Comparison of ENCODE assay signal across 9 cellular contexts in genomic region chr1:226526801-226527595, GRCh38. TPM values are rescaled to one million over a fixed set of nuclear protein-coding genes. Genes with fewer than 3 reads are reported as not detected.
A peak's percentile ranks its signal among the peaks of the same experiment; 100 is the strongest.
DNase-seq lines count a peak whose midpoint lies in the region; ATAC-seq and TF ChIP-seq lines count a peak whose summit lies in the region.
"Had no signal": no experiment of that assay in that cellular context is flagged by ENCODE, and none has a peak within 500 bp of the region (broad histone marks: within the 10 kb centered on the region; RNA-seq: fewer than 3 reads in every experiment).

No MANE protein-coding gene starts in this region.

- TF ChIP-seq POLR2A in transverse colon (IDR thresholded peaks at IDR 0.05), result no peak

- H3K27me3 Mint-ChIP-seq in T-helper 17 cell, result peaks cover 55% of the 10 kb centered on the region
- peaks cover 38% of the 10 kb centered on the region for H3K27me3 Mint-ChIP-seq in activated naive CD4-positive, alpha-beta T cell treated with anti-CD3 and anti-CD28 coated beads, Interleukin-2, amount 10 ng/mL, durations not matched to agents 7 days and 5 days

- H3K36me3 Mint-ChIP-seq in T-helper 17 cell (ENCODE audit: low read depth), result peaks cover 6% of the 10 kb centered on the region
- no peaks in the 10 kb centered on the region for H3K36me3 Mint-ChIP-seq in activated naive CD4-positive, alpha-beta T cell treated with anti-CD3 and anti-CD28 coated beads, Interleukin-2, amount 50 U/mL, for 72 hours
- H3K36me3 Mint-ChIP-seq in activated naive CD4-positive, alpha-beta T cell treated with anti-CD3 and anti-CD28 coated beads, Interleukin-2, amount 10 ng/mL, durations not matched to agents 7 days and 5 days, result no peaks in the 10 kb centered on the region

- POLR2A ChIA-PET in HEK293T (lab: Yijun Ruan, JAX), result interaction anchor here (1.0 kb wide), 1 partner anchor 119 kb away, joined by 4 read pairs; the partner anchor contains the start of gene PARP1

- 79% methylated on average over 21 of the region's 21 CpGs; no CpG with 5 or more reads in 1 of the 2 donors for WGBS in transverse colon (ENCODE audit: low coverage in 1 of 2), 2 donors

- in situ Hi-C loops in transverse colon (cut with MboI; ENCODE audit: low pct_ligation_motif_present in 1 of 4, low pct_unique_long_range_greater_than_20kb in 1 of 4, low sequenced_read_pairs in 3 of 4), result no loop called here

- H3K4me1 Mint-ChIP-seq in T-helper 17 cell, result peaks cover 3% of the 10 kb centered on the region
- no peaks in the 10 kb centered on the region for H3K4me1 Mint-ChIP-seq in activated naive CD4-positive, alpha-beta T cell treated with anti-CD3 and anti-CD28 coated beads, Interleukin-2, amount 10 ng/mL, durations not matched to agents 7 days and 5 days
- H3K4me1 Mint-ChIP-seq: activated CD4-positive, alpha-beta memory T cell treated with anti-CD3 and anti-CD28 coated beads, Interleukin-2, amount 10 ng/mL, durations not matched to agents 7 days and 5 days had no signal

- peaks cover 0 to 4% of the 10 kb centered on the region in 2 donors for H3K9me3 Mint-ChIP-seq in activated naive CD4-positive, alpha-beta T cell treated with anti-CD3 and anti-CD28 coated beads, Interleukin-2, amount 50 U/mL, for 72 hours
- no peaks in the 10 kb centered on the region for H3K9me3 Mint-ChIP-seq in activated naive CD4-positive, alpha-beta T cell treated with anti-CD3 and anti-CD28 coated beads, Interleukin-2, amount 10 ng/mL, durations not matched to agents 7 days and 5 days
- H3K9me3 Mint-ChIP-seq: activated CD4-positive, alpha-beta memory T cell treated with anti-CD3 and anti-CD28 coated beads, Interleukin-2, amount 10 ng/mL, durations not matched to agents 7 days and 5 days had no signal

- ATAC-seq in T-helper 17 cell (no peak), HG03025 (IDR thresholded peaks at IDR 0.05; ENCODE audit: low FRiP score, unreplicated experiment) (no peak)
- no peak for ATAC-seq in activated naive CD4-positive, alpha-beta T cell treated with anti-CD3 and anti-CD28 coated beads, Interleukin-2, amount 50 U/mL, for 72 hours

- H3K36me3 ChIP-seq in left ventricle myocardium inferior, result no peaks in the 10 kb centered on the region
- H3K36me3 ChIP-seq in transverse colon, result no peaks in the 10 kb centered on the region

- H3K9me3 ChIP-seq in T-helper 17 cell (ENCODE audit: control insufficient read depth, low read length, poor library complexity, severe bottlenecking) (no peaks in the 10 kb centered on the region), left ventricle myocardium inferior (replicated peaks) (peaks cover 6% of the 10 kb centered on the region), transverse colon (no peaks in the 10 kb centered on the region)

- H3K4me3 Mint-ChIP-seq in T-helper 17 cell, result peak overlapping the region; percentile 25
- no peak overlapping the region for H3K4me3 Mint-ChIP-seq in activated naive CD4-positive, alpha-beta T cell treated with anti-CD3 and anti-CD28 coated beads, Interleukin-2, amount 10 ng/mL, durations not matched to agents 7 days and 5 days
- H3K4me3 Mint-ChIP-seq: activated CD4-positive, alpha-beta memory T cell treated with anti-CD3 and anti-CD28 coated beads, Interleukin-2, amount 10 ng/mL, durations not matched to agents 7 days and 5 days had no signal

- H3K4me3 ChIP-seq in left ventricle myocardium inferior (peak overlapping the region; percentile 40), transverse colon (no peak overlapping the region)

- DNase-seq in HEK293T (ENCODE audit: extremely low spot score) (peak; percentile 77), T-helper 17 cell (no peak), left ventricle myocardium inferior (peak; percentile 59), transverse colon (peak; percentile 17)
- DNase-seq in activated naive CD4-positive, alpha-beta T cell treated with anti-CD3 and anti-CD28 coated beads, Interleukin-2, amount 50 U/mL, for 72 hours (ENCODE audit: low spot score in 2 of 2), result no peak
- no peak for DNase-seq in activated naive CD4-positive, alpha-beta T cell treated with anti-CD3 and anti-CD28 coated beads, Interleukin-2, amount 10 ng/mL, durations not matched to agents 7 days and 5 days
- DNase-seq: activated CD4-positive, alpha-beta memory T cell treated with anti-CD3 and anti-CD28 coated beads, Interleukin-2, amount 10 ng/mL, durations not matched to agents 7 days and 5 days; NCI-H187 treated with DMSO at 0.1 percent for 48 hours had no signal

- TF ChIP-seq CTCF in left ventricle myocardium inferior (IDR thresholded peaks at IDR 0.05; ENCODE audit: borderline replicate concordance), result no peak
- TF ChIP-seq CTCF in transverse colon (IDR thresholded peaks at IDR 0.05), result no peak

- H3K27ac ChIP-seq in left ventricle myocardium inferior (replicated peaks) (peak overlapping the region; percentile 55), transverse colon (peak overlapping the region in 2 of 4 donors; percentile 4 to 40)

- H3K27ac Mint-ChIP-seq in T-helper 17 cell, result no peak overlapping the region
- H3K27ac Mint-ChIP-seq in activated naive CD4-positive, alpha-beta T cell treated with anti-CD3 and anti-CD28 coated beads, Interleukin-2, amount 50 U/mL, for 72 hours, result no peak overlapping the region
- no peak overlapping the region for H3K27ac Mint-ChIP-seq in activated naive CD4-positive, alpha-beta T cell treated with anti-CD3 and anti-CD28 coated beads, Interleukin-2, amount 10 ng/mL, durations not matched to agents 7 days and 5 days
- H3K27ac Mint-ChIP-seq: activated CD4-positive, alpha-beta memory T cell treated with anti-CD3 and anti-CD28 coated beads, Interleukin-2, amount 10 ng/mL, durations not matched to agents 7 days and 5 days had no signal

- no peaks in the 10 kb centered on the region for H3K27me3 ChIP-seq in left ventricle myocardium inferior (ENCODE audit: low read depth)
- H3K27me3 ChIP-seq in transverse colon, result no peaks in the 10 kb centered on the region

- CTCF ChIA-PET in HEK293T (lab: Yijun Ruan, JAX), result interaction anchor here (0.6 to 1.8 kb wide), 4 partner anchors 20 to 1308 kb away, joined by 4 to 5 read pairs (median 4); no protein-coding TSS in a partner anchor
- CTCF ChIA-PET in activated naive CD4-positive, alpha-beta T cell treated with anti-CD3 and anti-CD28 coated beads, Interleukin-2, amount 10 ng/mL, durations not matched to agents 7 days and 5 days (lab: Charles Lee), result no interaction called here

- intact Hi-C loops in left ventricle myocardium inferior (cut with micrococcal nuclease), result no loop called here
- intact Hi-C loops in transverse colon (cut with DNase I; ENCODE audit: low total_unique reads), result no loop called here

- TF ChIP-seq EP300 in transverse colon (IDR thresholded peaks at IDR 0.05; ENCODE audit: low read depth), result no peak

- H3K4me1 ChIP-seq in left ventricle myocardium inferior, result peaks cover 14% of the 10 kb centered on the region
- H3K4me1 ChIP-seq in transverse colon, result no peaks in the 10 kb centered on the region

TF ChIP-seq in HEK293T, 16 proteins besides CTCF, POLR2A, EP300 and RAD21:
- TF ChIP-seq TARDBP (IDR thresholded peaks at IDR 0.05) (no peak), PKNOX1 (IDR thresholded peaks at IDR 0.05) (peak; percentile 98)

RNA-seq across cellular contexts. Expression of gene STUM, which starts 21.6 kb away (rescaled TPM):
- total RNA-seq in T-helper 17 cell (not detected), left ventricle myocardium inferior (0.85 TPM), transverse colon (1 to 10 TPM; 1.4 to 4.1 (median 3.3) TPM)
- not detected for total RNA-seq in activated naive CD4-positive, alpha-beta T cell treated with anti-CD3 and anti-CD28 coated beads, Interleukin-2, amount 50 U/mL, for 72 hours
- total RNA-seq: activated CD4-positive, alpha-beta memory T cell treated with anti-CD3 and anti-CD28 coated beads, Interleukin-2, amount 10 ng/mL, durations not matched to agents 7 days and 5 days had no signal

Comparison
In these comparisons a context has a peak if more than half of its experiments do, and no peak if none do; other contexts are left out.
1. DNase-seq: peak in HEK293T (single experiment), left ventricle myocardium inferior (single experiment) and transverse colon (single experiment); none in T-helper 17 cell (0 of 3), activated naive CD4-positive, alpha-beta T cell treated with anti-CD3 and anti-CD28 coated beads, Interleukin-2, amount 50 U/mL, for 72 hours (0 of 2) and activated naive CD4-positive, alpha-beta T cell treated with anti-CD3 and anti-CD28 coated beads, Interleukin-2, amount 10 ng/mL, durations not matched to agents 7 days and 5 days (single experiment).